ENCODE assay signal across 21 cellular contexts in the genomic region with DNA sequence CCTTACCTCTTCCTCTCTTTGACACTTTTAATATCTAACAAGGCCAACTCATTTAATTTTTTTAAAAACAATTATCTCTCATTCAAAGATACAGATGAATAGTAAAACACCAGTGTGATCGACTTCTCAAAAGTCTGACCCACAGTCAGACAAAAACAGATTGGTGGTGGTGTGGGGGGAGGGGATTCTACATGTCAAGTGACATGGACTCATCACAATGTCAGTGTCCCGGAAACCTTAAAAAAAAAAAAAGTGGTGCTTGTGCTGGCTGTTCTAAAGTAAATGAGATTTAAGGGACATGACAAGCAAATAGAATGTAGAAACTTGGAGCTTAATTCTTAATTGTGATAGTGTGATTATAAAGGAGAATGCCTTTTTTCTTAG. TPM values are rescaled to one million over a fixed set of nuclear protein-coding genes. Genes with fewer than 3 reads are reported as not detected.
A peak's percentile ranks its signal among the peaks of the same experiment; 100 is the strongest.
DNase-seq lines count a peak whose midpoint lies in the region; ATAC-seq and TF ChIP-seq lines count a peak whose summit lies in the region.
"Had no signal": no experiment of that assay in that cellular context is flagged by ENCODE, and none has a peak within 500 bp of the region (broad histone marks: within the 10 kb centered on the region; RNA-seq: fewer than 3 reads in every experiment).

No MANE protein-coding gene starts in this region.

- H3K9me3 Mint-ChIP-seq in HFFc6 = peaks cover 29% of the 10 kb centered on the region
- H3K9me3 Mint-ChIP-seq in chondrocyte (ENCODE audit: low read depth) = peaks cover 11% of the 10 kb centered on the region
- H3K9me3 Mint-ChIP-seq in osteocyte (ENCODE audit: unreplicated experiment) = peaks cover 6% of the 10 kb centered on the region

- ATAC-seq in stimulated activated naive CD8-positive, alpha-beta T cell treated with anti-CD3 and anti-CD28 coated beads, Interleukin-15, Interleukin-2, amounts not matched to agents 100 U/mL and 50 U/mL, for 24 hours = no peak
- ATAC-seq in GM18502 (IDR thresholded peaks at IDR 0.05; ENCODE audit: poor library complexity, unreplicated experiment) = no peak
- ATAC-seq: activated CD8-positive, alpha-beta T cell treated with anti-CD3 and anti-CD28 coated beads, Interleukin-2, amount 10 ng/mL, durations not matched to agents 7 days and 5 days; activated T-cell treated with anti-CD3 and anti-CD28 coated beads, Interleukin-2, amount 50 U/mL, for 4 hours; mucosa of descending colon; T-helper 17 cell had no signal

- H3K4me1 Mint-ChIP-seq in HFFc6 (ENCODE audit: low read depth) (peaks cover 67% of the 10 kb centered on the region), chondrocyte (ENCODE audit: low read depth) (peaks cover 42% of the 10 kb centered on the region), osteocyte (ENCODE audit: unreplicated experiment) (peaks cover 41% of the 10 kb centered on the region)
- H3K4me1 Mint-ChIP-seq: activated B cell treated with CpG ODN at 0.5 μM for 24 hours had no signal

- DNase-seq in DMS153 treated with DMSO at 0.1 percent for 48 hours (lab: John Stamatoyannopoulos, UW; ENCODE audit: unreplicated experiment) (peak; percentile 52), HFFc6 (no peak), chondrocyte (ENCODE audit: low spot score) (no peak), osteocyte (ENCODE audit: extremely low spot score, unreplicated experiment) (no peak), NCI-H446 treated with DMSO at 0.1 percent for 48 hours (lab: John Stamatoyannopoulos, UW) (no peak)
- no peak for DNase-seq in stimulated activated naive CD8-positive, alpha-beta T cell treated with anti-CD3 and anti-CD28 coated beads, Interleukin-15, Interleukin-2, amounts not matched to agents 100 U/mL and 50 U/mL, for 24 hours
- DNase-seq: activated B cell treated with CpG ODN at 0.5 μM for 24 hours; activated CD8-positive, alpha-beta T cell treated with anti-CD3 and anti-CD28 coated beads, Interleukin-2, amount 10 ng/mL, durations not matched to agents 7 days and 5 days; activated T-cell treated with anti-CD3 and anti-CD28 coated beads, Interleukin-2, amount 50 U/mL, for 4 hours; left ventricle myocardium inferior; mucosa of descending colon; NCI-H1930; NCI-H526; occipital lobe; SIG-M5; stimulated activated CD4-positive, alpha-beta T cell treated with anti-CD3 and anti-CD28 coated beads, Interleukin-4, amount 100 ng/mL, for 24 hours; T-helper 17 cell had no signal

- TF ChIP-seq CTCF in HFFc6 (IDR thresholded peaks at IDR 0.05) (no peak), chondrocyte (IDR thresholded peaks at IDR 0.05) (no peak), osteocyte (IDR thresholded peaks at IDR 0.05) (no peak)

- H3K27me3 Mint-ChIP-seq in HFFc6 (ENCODE audit: insufficient read depth) (peaks cover 2% of the 10 kb centered on the region), chondrocyte (ENCODE audit: low read depth) (peaks cover 2% of the 10 kb centered on the region), osteocyte (ENCODE audit: unreplicated experiment) (no peaks in the 10 kb centered on the region)

- H3K36me3 Mint-ChIP-seq in HFFc6 (ENCODE audit: low read depth) (peaks cover 27% of the 10 kb centered on the region), chondrocyte (ENCODE audit: low read depth) (peaks cover 4% of the 10 kb centered on the region), osteocyte (ENCODE audit: unreplicated experiment) (peaks cover 9% of the 10 kb centered on the region)

- H3K27ac Mint-ChIP-seq in HFFc6 (peak overlapping the region; percentile 90), chondrocyte (ENCODE audit: unreplicated experiment) (peak overlapping the region; percentile 77), osteocyte (ENCODE audit: unreplicated experiment) (peak overlapping the region; percentile 74)
- H3K27ac Mint-ChIP-seq: activated B cell treated with CpG ODN at 0.5 μM for 24 hours; activated CD8-positive, alpha-beta T cell treated with anti-CD3 and anti-CD28 coated beads, Interleukin-2, amount 10 ng/mL, durations not matched to agents 7 days and 5 days; activated naive CD8-positive, alpha-beta T cell; T-helper 17 cell had no signal

- H3K4me3 Mint-ChIP-seq in HFFc6 (peak overlapping the region; percentile 73), chondrocyte (ENCODE audit: unreplicated experiment) (no peak overlapping the region), osteocyte (ENCODE audit: unreplicated experiment) (no peak overlapping the region)
- H3K4me3 Mint-ChIP-seq: activated B cell treated with CpG ODN at 0.5 μM for 24 hours; activated CD8-positive, alpha-beta T cell treated with anti-CD3 and anti-CD28 coated beads, Interleukin-2, amount 10 ng/mL, durations not matched to agents 7 days and 5 days; activated naive CD8-positive, alpha-beta T cell; activated T-cell treated with anti-CD3 and anti-CD28 coated beads, Interleukin-2, amount 50 U/mL, for 4 hours; T-helper 17 cell had no signal

RNA-seq across cellular contexts. Expression of gene RFPL4B, which starts 16.3 kb away (rescaled TPM):
- total RNA-seq in HFFc6 (2021; fragmentation: NEBNext Ultra II Directional; extraction: Animal tissue kit (Norgen Biotek cat#: 25700)) = under 1 TPM in 2 of 6 experiments, not detected in 4; 0.09 to 0.10 TPM
- total RNA-seq in chondrocyte (not detected in 3 replicates), osteocyte (not detected in 2 replicates)
- total RNA-seq: activated B cell treated with CpG ODN at 0.5 μM for 24 hours; activated CD8-positive, alpha-beta T cell treated with anti-CD3 and anti-CD28 coated beads, Interleukin-2, amount 10 ng/mL, durations not matched to agents 7 days and 5 days; activated T-cell treated with anti-CD3 and anti-CD28 coated beads, Interleukin-2, amount 50 U/mL, for 4 hours; esophagus muscularis mucosa; H1; left ventricle myocardium inferior; mucosa of descending colon; occipital lobe; T-helper 17 cell had no signal
